ENCODE assay signal across 8 cellular contexts in the genomic region with DNA sequence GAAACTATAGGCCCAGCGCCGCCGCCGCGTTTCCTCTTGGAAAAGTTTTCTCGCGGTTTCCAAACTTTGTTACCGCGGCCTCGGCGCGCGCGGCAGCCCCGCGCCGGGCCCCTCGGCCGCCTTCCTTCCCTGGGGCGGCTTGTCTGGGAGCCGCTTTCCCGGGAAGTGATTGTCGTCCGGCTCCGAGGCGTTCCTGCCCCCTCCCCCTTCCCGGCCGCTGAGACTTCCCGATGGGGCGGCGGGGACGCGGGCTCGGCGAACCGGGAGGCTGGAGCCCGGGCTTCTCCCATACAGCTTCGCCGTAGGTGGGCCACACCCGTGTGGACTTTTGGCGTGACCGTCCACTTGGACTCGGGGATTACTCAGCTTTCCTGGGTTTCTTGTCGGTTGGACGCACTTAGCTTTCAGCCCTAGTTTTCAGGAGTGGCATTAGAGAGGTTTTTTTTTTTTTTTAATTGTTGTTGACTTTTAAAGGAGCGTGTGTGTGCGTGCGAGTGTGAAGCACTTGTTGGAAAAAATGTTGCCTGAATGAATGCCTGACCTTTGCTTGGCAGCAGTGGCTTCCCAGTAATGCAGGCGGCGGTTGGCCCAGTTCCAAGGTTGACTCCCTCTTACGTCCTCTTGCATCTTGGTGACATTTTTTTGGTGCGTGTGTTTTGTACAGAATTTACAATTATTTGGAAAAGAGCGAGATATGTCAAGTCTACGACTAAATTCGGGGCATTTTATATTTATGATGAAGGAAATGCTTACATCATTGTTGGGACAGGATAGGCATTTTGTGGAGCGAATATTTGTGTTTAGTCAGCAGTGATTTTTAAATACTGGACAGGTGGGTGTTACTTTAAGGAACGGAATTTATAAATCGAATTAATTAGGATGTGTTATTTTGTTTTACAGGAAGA. TPM values are rescaled to one million over a fixed set of nuclear protein-coding genes. Genes with fewer than 3 reads are reported as not detected.
DNase-seq lines count a peak whose midpoint lies in the region; ATAC-seq and TF ChIP-seq lines count a peak whose summit lies in the region.

No MANE protein-coding gene starts in this region.

- under 1% methylated on average over 50 of the region's 58 CpGs for WGBS in esophagus muscularis mucosa

- H3K27ac ChIP-seq in esophagus muscularis mucosa (replicated peaks in 1 of 4) = peak overlapping the region; percentile 99 to 100 (median 100)

- H3K4me1 ChIP-seq in esophagus muscularis mucosa = peaks cover 35 to 50% (median 40%) of the 10 kb centered on the region in 4 donors

- no peaks in the 10 kb centered on the region for H3K27me3 ChIP-seq in esophagus muscularis mucosa

- no peak for TF ChIP-seq CTCF in esophagus muscularis mucosa (IDR thresholded peaks at IDR 0.05)

- no peak for TF ChIP-seq POLR2A in esophagus muscularis mucosa (IDR thresholded peaks at IDR 0.05; ENCODE audit: low read depth)

- ATAC-seq in HG02885 (IDR thresholded peaks at IDR 0.05; ENCODE audit: poor library complexity, unreplicated experiment) (peak; percentile 11), GM21381 (IDR thresholded peaks at IDR 0.05; ENCODE audit: unreplicated experiment) (no peak)

- H3K4me3 ChIP-seq in esophagus muscularis mucosa = peak overlapping the region; percentile 74 to 99 (median 96)

- peak; percentile 26 for TF ChIP-seq EP300 in esophagus muscularis mucosa (IDR thresholded peaks at IDR 0.05)

- DNase-seq in ELF-1 (ENCODE audit: low read depth, low spot score) (peak; percentile 72), NCI-H69 (lab: John Stamatoyannopoulos, UW) (peak; percentile 91), activated T-cell treated with anti-CD3 and anti-CD28 coated beads for 4 hours (peak; percentile 41), esophagus muscularis mucosa (ENCODE audit: extremely low spot score) (peak; percentile 96), mucosa of gallbladder (ENCODE audit: low spot score) (peak; percentile 90)
- peak; percentile 15 to 44 for DNase-seq in stimulated activated CD8-positive, alpha-beta memory T cell treated with anti-CD3 and anti-CD28 coated beads, Interleukin-7, amount 100 ng/mL, for 48 hours (ENCODE audit: extremely low read depth in 1 of 2, low read depth in 1 of 2)

- intact Hi-C loops in esophagus muscularis mucosa (cut with DNase I) = loop anchor here (5.0 kb wide), 1 partner anchor 172 kb away; no protein-coding TSS in a partner anchor

- H3K36me3 ChIP-seq in esophagus muscularis mucosa = peaks cover 7 to 19% (median 12%) of the 10 kb centered on the region in 4 donors

- peaks cover 0 to 12% (median 8%) of the 10 kb centered on the region in 4 donors for H3K9me3 ChIP-seq in esophagus muscularis mucosa

RNA-seq across cellular contexts. Expression of a gene that starts 0.8 kb away (rescaled TPM):
- total RNA-seq in esophagus muscularis mucosa = 100 to 1,000 TPM; 335 to 423 (median 369) TPM
- total RNA-seq in mucosa of gallbladder = 371 TPM

Comparison
In these comparisons a context has a peak if more than half of its experiments do, and no peak if none do; other contexts are left out.
1. DNase-seq: peak in every context shown above with its lines; median percentile 96 in esophagus muscularis mucosa; 91 in NCI-H69; 90 in mucosa of gallbladder; 72 in ELF-1; 41 in activated T-cell treated with anti-CD3 and anti-CD28 coated beads for 4 hours; 30 in stimulated activated CD8-positive, alpha-beta memory T cell treated with anti-CD3 and anti-CD28 coated beads, Interleukin-7, amount 100 ng/mL, for 48 hours.